In the genomic region with DNA sequence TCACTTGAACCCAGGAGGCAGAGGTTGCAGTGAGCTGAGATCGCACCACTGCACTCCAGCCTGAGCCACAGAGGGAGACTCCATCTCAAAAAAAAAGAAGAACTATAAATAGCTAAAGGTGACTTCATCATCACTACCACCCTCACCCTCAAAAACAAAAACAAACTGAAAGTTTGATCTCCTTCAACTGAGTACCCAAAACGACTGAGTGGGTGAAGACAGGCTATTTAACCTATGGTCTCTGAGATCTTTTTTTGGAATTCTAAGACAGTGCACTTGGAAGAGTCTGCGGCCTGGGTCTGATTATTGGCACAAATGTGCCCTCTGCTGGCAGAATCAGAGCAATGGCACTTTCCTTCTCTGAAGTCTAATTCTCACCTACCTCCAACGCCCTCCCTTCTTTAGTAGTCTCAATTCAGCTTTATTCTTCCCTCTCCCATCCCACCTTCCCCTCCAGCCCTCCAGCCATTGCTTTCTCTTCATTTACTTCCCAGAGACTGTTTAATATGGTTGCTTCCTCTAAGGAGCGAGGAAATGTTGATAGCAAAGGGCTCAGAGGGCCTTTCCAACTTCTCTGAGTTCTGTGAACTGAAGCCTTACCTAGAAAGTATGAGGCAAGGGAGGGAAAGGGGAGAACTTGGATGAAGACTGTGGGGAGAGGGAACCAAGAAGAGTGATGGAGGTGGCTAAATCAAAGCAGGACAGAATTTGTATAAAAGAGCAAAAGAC, we compare ENCODE assay signal across 8 cellular contexts. TPM values are rescaled to one million over a fixed set of nuclear protein-coding genes. Genes with fewer than 3 reads are reported as not detected.
DNase-seq lines count a peak whose midpoint lies in the region; ATAC-seq and TF ChIP-seq lines count a peak whose summit lies in the region.

No MANE protein-coding gene starts in this region.

- H3K9ac ChIP-seq in NT2/D1 (ENCODE audit: insufficient read length, low read depth), result no peak overlapping the region

- H3K4me1 Mint-ChIP-seq in natural killer cell, result peaks cover 0 to 15% of the 10 kb centered on the region in 2 donors

- H3K36me3 ChIP-seq in NT2/D1 (ENCODE audit: insufficient read depth, insufficient read length, low read length) (no peaks in the 10 kb centered on the region), upper lobe of right lung (no peaks in the 10 kb centered on the region)

- peak overlapping the region; percentile 55 for H3K4me3 Mint-ChIP-seq in natural killer cell

- H3K4me1 ChIP-seq in NT2/D1 (ENCODE audit: insufficient read depth, insufficient read length), result peaks cover 3% of the 10 kb centered on the region
- peaks cover 30% of the 10 kb centered on the region for H3K4me1 ChIP-seq in upper lobe of right lung

- no peaks in the 10 kb centered on the region for H3K9me3 Mint-ChIP-seq in natural killer cell

- H3K27me3 ChIP-seq in NT2/D1 (ENCODE audit: insufficient read depth, insufficient read length) (no peaks in the 10 kb centered on the region), upper lobe of right lung (no peaks in the 10 kb centered on the region)

- peaks cover 0 to 3% of the 10 kb centered on the region in 2 donors for H3K27me3 Mint-ChIP-seq in natural killer cell (ENCODE audit: low read depth in 2 of 2)

- H3K9me3 ChIP-seq in NT2/D1 (ENCODE audit: insufficient read depth, low read length) (no peaks in the 10 kb centered on the region), upper lobe of right lung (no peaks in the 10 kb centered on the region)

- H3K27ac Mint-ChIP-seq in natural killer cell, result peak overlapping the region in 1 of 2 donors; percentile 2

- H3K4me3 ChIP-seq in NT2/D1 (ENCODE audit: insufficient read length, low read depth) (no peak overlapping the region), upper lobe of right lung (no peak overlapping the region)

- peak; percentile 85 for TF ChIP-seq CTCF in natural killer cell (IDR thresholded peaks at IDR 0.05)
- TF ChIP-seq CTCF in upper lobe of right lung (IDR thresholded peaks at IDR 0.05), result peak; percentile 91

- no peaks in the 10 kb centered on the region for H3K36me3 Mint-ChIP-seq in natural killer cell

- H3K27ac ChIP-seq in upper lobe of right lung, result no peak overlapping the region

- intact Hi-C loops in natural killer cell (cut with micrococcal nuclease) (loop anchor here (1.0 kb wide), 2 partner anchors 115 to 380 kb away; no protein-coding TSS in a partner anchor), upper lobe of right lung (cut with DNase I) (no loop called here), posterior vena cava (cut with DNase I) (loop anchor here in 1 of 2 donors (5.0 kb wide), 1 partner anchor 117 kb away; no protein-coding TSS in a partner anchor)

- peak; percentile 51 for ATAC-seq in HG03432 (IDR thresholded peaks at IDR 0.05; ENCODE audit: unreplicated experiment)
- ATAC-seq in esophagus mucosa, result peak; percentile 74
- peak; percentile 62 to 84 (median 84) for ATAC-seq in natural killer cell
- peak; percentile 77 for ATAC-seq in upper lobe of right lung

- DNase-seq in DMS79 (lab: John Stamatoyannopoulos, UW) (peak; percentile 24), NT2/D1 (ENCODE audit: low read depth, low spot score) (peak; percentile 40), activated T-cell treated with anti-CD3 and anti-CD28 coated beads for 48 hours (ENCODE audit: low read depth) (peak; percentile 17), natural killer cell (no peak), upper lobe of right lung (no peak), posterior vena cava (ENCODE audit: low spot score) (no peak)

RNA-seq across cellular contexts. Expression of a gene that starts 2.9 kb away (rescaled TPM):
- total RNA-seq in esophagus mucosa (0.44 TPM), natural killer cell (not detected), upper lobe of right lung (5.2 TPM), posterior vena cava (1 to 10 TPM; 2.8 to 3.3 TPM)

RNA-seq across cellular contexts. Expression of a gene that starts 11.7 kb away (rescaled TPM):
- 0.84 TPM for total RNA-seq in esophagus mucosa
- not detected for total RNA-seq in natural killer cell
- 5.9 TPM for total RNA-seq in upper lobe of right lung
- 1 to 10 TPM; 3.1 to 4.7 TPM for total RNA-seq in posterior vena cava

RNA-seq across cellular contexts. Expression of a gene that starts 53.0 kb away (rescaled TPM):
- total RNA-seq in esophagus mucosa (44.8 TPM), natural killer cell (10 to 100 TPM in 1 of 3 donors, 1 to 10 TPM in 2; 4.4 to 10.2 (median 5.5) TPM), upper lobe of right lung (114 TPM), posterior vena cava (10 to 100 TPM; 53.9 to 58.3 TPM)

RNA-seq across cellular contexts. Expression of a gene that starts 53.7 kb away (rescaled TPM):
- total RNA-seq in esophagus mucosa (2.7 TPM), natural killer cell (10 to 100 TPM in 1 of 3 donors, 1 to 10 TPM in 2; 8.4 to 14.6 (median 9.4) TPM), upper lobe of right lung (9.8 TPM), posterior vena cava (1 to 10 TPM; 7.3 to 7.8 TPM)

Comparison
In these comparisons a context has a peak if more than half of its experiments do, and no peak if none do; other contexts are left out.
1. DNase-seq: peak in DMS79 (single experiment), NT2/D1 (single experiment) and activated T-cell treated with anti-CD3 and anti-CD28 coated beads for 48 hours (single experiment); none in natural killer cell (single experiment), upper lobe of right lung (single experiment) and posterior vena cava (single experiment).
2. Peak in every context shown above with its lines, with median percentiles within 50 percentile points of each other: ATAC-seq.